19 cellular contexts compared by ENCODE assay signal in the genomic region with DNA sequence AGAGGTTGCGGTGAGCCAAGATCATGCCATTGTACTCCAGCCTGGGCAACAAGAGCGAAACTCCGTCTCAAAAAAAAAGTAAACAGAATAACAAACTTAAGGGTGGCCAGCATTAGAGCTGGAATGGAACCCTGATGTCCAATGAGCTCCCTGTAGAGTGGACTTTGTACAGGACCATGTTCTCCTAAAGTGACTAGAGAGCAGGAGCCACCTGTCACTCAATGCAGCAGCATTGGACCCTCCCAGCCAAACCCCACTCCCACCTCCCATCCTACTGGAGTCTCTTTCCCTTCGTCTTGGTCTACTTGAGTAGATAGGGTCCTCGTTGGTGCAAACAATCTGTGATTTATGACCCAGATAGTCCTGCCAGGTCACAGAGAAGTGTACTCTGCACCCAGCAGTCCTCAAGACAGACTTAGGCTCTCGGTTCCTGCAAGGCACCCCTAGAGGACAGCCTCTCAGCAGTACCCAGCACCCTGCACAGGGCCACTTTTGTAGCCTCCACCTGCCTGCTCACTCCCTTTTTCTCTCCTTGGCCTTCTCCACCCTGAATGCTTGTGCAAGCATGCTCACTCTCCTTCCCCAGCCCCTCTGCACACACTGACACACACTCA.
DNase-seq lines count a peak whose midpoint lies in the region; ATAC-seq and TF ChIP-seq lines count a peak whose summit lies in the region.
"Had no signal": no experiment of that assay in that cellular context is flagged by ENCODE, and none has a peak within 500 bp of the region (broad histone marks: within the 10 kb centered on the region; RNA-seq: fewer than 3 reads in every experiment).

No MANE protein-coding gene starts in this region.

- H3K4me3 ChIP-seq in Caco-2 (ENCODE audit: low read depth, low read length) = no peak overlapping the region
- no peak overlapping the region for H3K4me3 ChIP-seq in Panc1 (ENCODE audit: low read depth in 2 of 2, low read length in 2 of 2)
- H3K4me3 ChIP-seq in hepatocyte = no peak overlapping the region
- H3K4me3 ChIP-seq: BLaER1, GM23338, MG63, SK-N-MC had no signal

- CTCF ChIA-PET in Caco-2 (lab: Charles Lee) (no interaction called here), Panc1 (lab: Charles Lee) (no interaction called here)

- peaks cover 20% of the 10 kb centered on the region for H3K4me1 Mint-ChIP-seq in Caco-2 (ENCODE audit: low read depth, unreplicated experiment)

- no peaks in the 10 kb centered on the region for H3K9me3 Mint-ChIP-seq in Caco-2 (ENCODE audit: unreplicated experiment)
- H3K9me3 Mint-ChIP-seq: CD4-positive, alpha-beta T cell; GM23338 had no signal

- peak; percentile 35 for ATAC-seq in Panc1
- ATAC-seq in sciatic nerve = peak; percentile 19
- no peak for ATAC-seq in activated CD4-positive, CD25-positive, alpha-beta regulatory T cell treated with anti-CD3 and anti-CD28 coated beads, Interleukin-2, amount 50 U/mL, for 24 hours
- ATAC-seq: GM23338 had no signal

- H3K4me1 ChIP-seq in Caco-2 (peaks cover 13% of the 10 kb centered on the region), Panc1 (ENCODE audit: control insufficient read depth, insufficient read depth, low read length) (peaks cover 44% of the 10 kb centered on the region), hepatocyte (ENCODE audit: insufficient read depth) (peaks cover 5% of the 10 kb centered on the region)

- no peak overlapping the region for H3K27ac Mint-ChIP-seq in Caco-2 (ENCODE audit: unreplicated experiment)
- H3K27ac Mint-ChIP-seq: CD4-positive, alpha-beta T cell; GM23338 had no signal

- intact Hi-C loops in Caco-2 (cut with micrococcal nuclease; ENCODE audit: unreplicated experiment) = no loop called here
- intact Hi-C loops in Panc1 (cut with micrococcal nuclease; ENCODE audit: unreplicated experiment) = no loop called here
- intact Hi-C loops in sciatic nerve (cut with DNase I) = no loop called here

- no peaks in the 10 kb centered on the region for H3K9me2 ChIP-seq in hepatocyte (replicated peaks; ENCODE audit: insufficient read depth)

- POLR2A ChIA-PET in Caco-2 (lab: Charles Lee) = no interaction called here
- POLR2A ChIA-PET in Panc1 (lab: Charles Lee) = no interaction called here

- peak overlapping the region; percentile 76 for H3K27ac ChIP-seq in Panc1 (ENCODE audit: low read length)
- no peak overlapping the region for H3K27ac ChIP-seq in hepatocyte
- H3K27ac ChIP-seq: BLaER1, SK-N-MC had no signal

- peaks cover 6% of the 10 kb centered on the region for H3K36me3 Mint-ChIP-seq in Caco-2 (ENCODE audit: insufficient read depth, unreplicated experiment)

- WGBS in hepatocyte (ENCODE audit: low lambda C conversion rate, missing lambda C conversion rate) = 76% methylated on average over 6 of the region's 6 CpGs

- no peak overlapping the region for H3K4me2 ChIP-seq in hepatocyte
- H3K4me2 ChIP-seq: BLaER1, GM23338 had no signal

- TF ChIP-seq CTCF in Caco-2 (IDR thresholded peaks at IDR 0.05; ENCODE audit: insufficient read depth in 1 of 2, low read depth in 1 of 2, low read length in 1 of 2, severe bottlenecking in 1 of 2, unreplicated experiment in 1 of 2) (no peak), Panc1 (IDR thresholded peaks at IDR 0.05) (no peak), hepatocyte (IDR thresholded peaks at IDR 0.05; ENCODE audit: poor library complexity) (no peak)

- H2AFZ ChIP-seq in hepatocyte = no peak overlapping the region
- H2AFZ ChIP-seq: GM23338 had no signal

- in situ Hi-C loops in Panc1 (cut with HindIII; ENCODE audit: low pct_unique_long_range_greater_than_20kb, low sequenced_read_pairs) = no loop called here

- no peaks in the 10 kb centered on the region for H4K20me1 ChIP-seq in hepatocyte (ENCODE audit: insufficient read depth, poor library complexity, severe bottlenecking)
- H4K20me1 ChIP-seq: BLaER1 had no signal

- no peaks in the 10 kb centered on the region for H3K9me3 ChIP-seq in Caco-2
- no peaks in the 10 kb centered on the region for H3K9me3 ChIP-seq in Panc1 (ENCODE audit: control insufficient read depth, insufficient read depth, low read depth, low read length)
- no peaks in the 10 kb centered on the region for H3K9me3 ChIP-seq in hepatocyte (ENCODE audit: low read depth)
- H3K9me3 ChIP-seq: BLaER1, MG63 had no signal

- H3K27me3 ChIP-seq in Caco-2 (replicated peaks; ENCODE audit: control insufficient read depth, insufficient read depth, low read length) = no peaks in the 10 kb centered on the region
- H3K27me3 ChIP-seq in Panc1 (ENCODE audit: control insufficient read depth, insufficient read depth, low read length) = no peaks in the 10 kb centered on the region
- no peaks in the 10 kb centered on the region for H3K27me3 ChIP-seq in hepatocyte
- H3K27me3 ChIP-seq: BLaER1, MG63 had no signal

- BruUV-seq in Caco-2 (replicated peaks; lab: Mats Ljungman, UMichigan) (no TSS peak), Panc1 (replicated peaks; lab: Mats Ljungman, UMichigan) (no TSS peak)

- no peak overlapping the region for H3K4me3 Mint-ChIP-seq in Caco-2 (ENCODE audit: unreplicated experiment)
- H3K4me3 Mint-ChIP-seq: CD4-positive, alpha-beta T cell; GM23338 had no signal

- H3K27me3 Mint-ChIP-seq in Caco-2 (ENCODE audit: insufficient read depth, unreplicated experiment) = no peaks in the 10 kb centered on the region
- H3K27me3 Mint-ChIP-seq: CD4-positive, alpha-beta T cell had no signal

- H3K79me2 ChIP-seq in hepatocyte = no peaks in the 10 kb centered on the region

- peak; percentile 31 to 64 for DNase-seq in Caco-2
- DNase-seq in Panc1 (ENCODE audit: low read depth, low spot score) = no peak
- peak; percentile 19 for DNase-seq in hepatocyte (ENCODE audit: low spot score)
- DNase-seq in sciatic nerve (ENCODE audit: low spot score) = no peak
- DNase-seq in NCI-H2081 treated with DMSO at 0.1 percent for 48 hours (lab: John Stamatoyannopoulos, UW) = no peak
- no peak for DNase-seq in globus pallidus (ENCODE audit: low spot score)
- DNase-seq in H4 (ENCODE audit: low spot score) = no peak
- DNase-seq: CD4-positive, alpha-beta T cell; HCEC 1CT; KG1; NCI-H2029; NCI-H526 treated with DMSO at 0.1 percent for 48 hours; SIG-M5; SW 1271 had no signal

- H3K36me3 ChIP-seq in Caco-2 (ENCODE audit: control insufficient read depth, insufficient read depth, low read length) = no peaks in the 10 kb centered on the region
- no peaks in the 10 kb centered on the region for H3K36me3 ChIP-seq in Panc1 (ENCODE audit: control insufficient read depth, insufficient read depth, low read length)
- H3K36me3 ChIP-seq in hepatocyte (replicated peaks; ENCODE audit: insufficient read depth, low read depth) = no peaks in the 10 kb centered on the region
- H3K36me3 ChIP-seq: BLaER1, MG63 had no signal

Comparison
In these comparisons a context has a peak if more than half of its experiments do, and no peak if none do; other contexts are left out.
1. DNase-seq: peak in Caco-2 (2 of 2) and hepatocyte (single experiment); none in Panc1 (single experiment), sciatic nerve (single experiment), NCI-H2081 treated with DMSO at 0.1 percent for 48 hours (single experiment), globus pallidus (single experiment) and H4 (single experiment).
2. ATAC-seq: peak in Panc1 (single experiment) and sciatic nerve (single experiment); none in activated CD4-positive, CD25-positive, alpha-beta regulatory T cell treated with anti-CD3 and anti-CD28 coated beads, Interleukin-2, amount 50 U/mL, for 24 hours (0 of 2).